Comparison of ENCODE assay signal across 30 cellular contexts in genomic region chr7:80153446-80153845, GRCh38. TPM values are rescaled to one million over a fixed set of nuclear protein-coding genes. Genes with fewer than 3 reads are reported as not detected.
DNase-seq lines count a peak whose midpoint lies in the region; ATAC-seq and TF ChIP-seq lines count a peak whose summit lies in the region.
"Had no signal": no experiment of that assay in that cellular context is flagged by ENCODE, and none has a peak within 500 bp of the region (broad histone marks: within the 10 kb centered on the region; RNA-seq: fewer than 3 reads in every experiment).

No MANE protein-coding gene starts in this region.

- CTCF ChIA-PET in HEK293 (lab: Yijun Ruan, JAX) = interaction anchor here (0.8 kb wide), 1 partner anchor 10 kb away, joined by 3 read pairs; no protein-coding TSS in a partner anchor

- TF ChIP-seq POLR2A in esophagus muscularis mucosa (IDR thresholded peaks at IDR 0.05; ENCODE audit: low read depth) = no peak

- intact Hi-C loops in left lung (cut with DNase I) (no loop called here), mucosa of descending colon (cut with DNase I, micrococcal nuclease) (no loop called here), esophagus muscularis mucosa (cut with DNase I) (no loop called here)

- TF ChIP-seq CTCF in HEK293 (tag by site-specific recombination; IDR thresholded peaks at IDR 0.05) (no peak), left lung (IDR thresholded peaks at IDR 0.05) (no peak), mucosa of descending colon (IDR thresholded peaks at IDR 0.05) (no peak), esophagus muscularis mucosa (IDR thresholded peaks at IDR 0.05) (no peak)

- peak; percentile 35 for ATAC-seq in left lung
- ATAC-seq in mucosa of descending colon = no peak
- ATAC-seq: activated CD8-positive, alpha-beta T cell treated with anti-CD3 and anti-CD28 coated beads, Interleukin-2, amount 10 ng/mL, durations not matched to agents 7 days and 5 days; activated T-helper 17 cell treated with anti-CD3 and anti-CD28 coated beads, Interleukin-2, amount 50 U/mL, for 72 hours; pancreas; Right ventricle myocardium inferior had no signal

- H3K27me3 ChIP-seq in ACC112 (ENCODE audit: insufficient read depth, low read length) (no peaks in the 10 kb centered on the region), left lung (no peaks in the 10 kb centered on the region), esophagus muscularis mucosa (no peaks in the 10 kb centered on the region)
- H3K27me3 ChIP-seq: colonic mucosa, neural progenitor cell, pancreas, right atrium auricular region had no signal

- POLR2A ChIA-PET in HEK293 (lab: Yijun Ruan, JAX) = no interaction called here

- 63% methylated on average over 1 of the region's 1 CpG for WGBS in esophagus muscularis mucosa

- no peak overlapping the region for H2AFZ ChIP-seq in ACC112 (ENCODE audit: low read length, unreplicated experiment)
- H2AFZ ChIP-seq: neural progenitor cell had no signal

- peaks cover 76% of the 10 kb centered on the region for H3K79me2 ChIP-seq in ACC112 (ENCODE audit: control insufficient read depth, insufficient read depth, low read length, unreplicated experiment)

- H3K4me1 ChIP-seq in ACC112 (ENCODE audit: control insufficient read depth, insufficient read depth, low read length, unreplicated experiment) (peaks cover 66% of the 10 kb centered on the region), HEK293 (ENCODE audit: control insufficient read depth, insufficient read depth, low read length) (peaks cover 27% of the 10 kb centered on the region), left lung (peaks cover 6 to 15% of the 10 kb centered on the region in 2 donors), mucosa of descending colon (ENCODE audit: low read depth) (no peaks in the 10 kb centered on the region), esophagus muscularis mucosa (peaks cover 14 to 78% (median 57%) of the 10 kb centered on the region in 4 donors)
- H3K4me1 ChIP-seq: colonic mucosa, right atrium auricular region had no signal

- H3K9me3 ChIP-seq in HEK293 (ENCODE audit: control insufficient read depth, insufficient read depth, low read depth, low read length) (no peaks in the 10 kb centered on the region), left lung (no peaks in the 10 kb centered on the region), mucosa of descending colon (no peaks in the 10 kb centered on the region), esophagus muscularis mucosa (no peaks in the 10 kb centered on the region)
- H3K9me3 ChIP-seq: colonic mucosa, pancreas, right atrium auricular region had no signal

- DNase-seq in amniotic epithelial cell (ENCODE audit: low read depth) (peak; percentile 66), left lung (no peak), mucosa of descending colon (no peak), midbrain (lab: John Stamatoyannopoulos, UW) (no peak), esophagus muscularis mucosa (ENCODE audit: extremely low spot score) (no peak), NK-92 (lab: John Stamatoyannopoulos, UW; ENCODE audit: unreplicated experiment) (no peak)
- DNase-seq: activated CD8-positive, alpha-beta T cell treated with anti-CD3 and anti-CD28 coated beads, Interleukin-2, amount 10 ng/mL, durations not matched to agents 7 days and 5 days; activated naive CD4-positive, alpha-beta T cell treated with anti-CD3 and anti-CD28 coated beads, Interleukin-2, amount 50 U/mL, for 16 hours; amygdala; CD4-positive, alpha-beta memory T cell; colonic mucosa; effector CD4-positive, alpha-beta T cell; glutamatergic neuron; GOT3; KBM-7; MM.1S; NCI-H1105 treated with DMSO at 0.1 percent for 48 hours; NCI-H2029 treated with DMSO at 0.1 percent for 48 hours; NCI-H526; NK-92 treated with Interleukin-12 subunit alpha and Interleukin-12 subunit beta, amount 100 ng/mL, for 24 hours; pancreas; stimulated activated CD4-positive, alpha-beta T cell treated with anti-CD3 and anti-CD28 coated beads, Interleukin-1b, Interleukin-23, amount 100 ng/mL, for 48 hours; stimulated activated naive CD4-positive, alpha-beta T cell treated with Interleukin-2 at 50 U/mL for 16 hours had no signal

- H3K36me3 ChIP-seq in ACC112 (ENCODE audit: insufficient read depth, low read length) = no peaks in the 10 kb centered on the region
- H3K36me3 ChIP-seq in HEK293 (ENCODE audit: control insufficient read depth in 2 of 2, insufficient read depth in 1 of 2, low read length in 2 of 2) = no peaks in the 10 kb centered on the region
- H3K36me3 ChIP-seq in left lung = no peaks in the 10 kb centered on the region
- no peaks in the 10 kb centered on the region for H3K36me3 ChIP-seq in mucosa of descending colon (ENCODE audit: low read depth)
- H3K36me3 ChIP-seq in esophagus muscularis mucosa = no peaks in the 10 kb centered on the region
- H3K36me3 ChIP-seq: colonic mucosa, neural progenitor cell, pancreas, right atrium auricular region had no signal

- TF ChIP-seq EP300 in esophagus muscularis mucosa (IDR thresholded peaks at IDR 0.05) = no peak

- H3K27ac ChIP-seq in ACC112 (ENCODE audit: low read depth, low read length) (no peak overlapping the region), HEK293 (ENCODE audit: extremely low read depth, low read depth, low read length) (no peak overlapping the region), left lung (no peak overlapping the region), esophagus muscularis mucosa (replicated peaks in 1 of 4) (no peak overlapping the region)
- H3K27ac ChIP-seq: colonic mucosa, epithelial cell of prostate, neural progenitor cell, pancreas, right atrium auricular region had no signal

- H3K4me3 ChIP-seq in ACC112 (ENCODE audit: low read depth, low read length) (peak overlapping the region; percentile 6; the same call in 1 of the 2 replicates), HEK293 (ENCODE audit: low read depth, low read length) (no peak overlapping the region), left lung (no peak overlapping the region), mucosa of descending colon (no peak overlapping the region), esophagus muscularis mucosa (no peak overlapping the region)
- H3K4me3 ChIP-seq: colonic mucosa, neural progenitor cell, pancreas, right atrium auricular region had no signal

TF ChIP-seq in HEK293, 187 proteins besides CTCF, POLR2A, EP300 and RAD21:
- TF ChIP-seq ZNF280C (tag by site-specific recombination; IDR thresholded peaks at IDR 0.05) = no peak
- no peak for TF ChIP-seq MZF1 (tag by site-specific recombination; IDR thresholded peaks at IDR 0.05; ENCODE audit: borderline replicate concordance)
- TF ChIP-seq ZIC2 (tag by site-specific recombination; IDR thresholded peaks at IDR 0.05) = no peak
- TF ChIP-seq SP3 (tag by site-specific recombination; IDR thresholded peaks at IDR 0.05) = no peak
- TF ChIP-seq PRDM6 (tag by site-specific recombination; IDR thresholded peaks at IDR 0.05) = 0 out of 2 replicates have a peak, but pooled peaks have one; percentile 22

RNA-seq across cellular contexts. Expression of gene GNAI1, which starts 18.8 kb away (rescaled TPM):
- total RNA-seq in left lung = 10 to 100 TPM; 27.3 to 32.4 TPM
- 10 to 100 TPM; 18.1 to 59.3 (median 23.1) TPM for total RNA-seq in mucosa of descending colon
- total RNA-seq in esophagus muscularis mucosa = 100 to 1,000 TPM in 1 of 4 donors, 10 to 100 TPM in 3; 61.0 to 141 (median 75.5) TPM
- total RNA-seq: activated CD8-positive, alpha-beta T cell treated with anti-CD3 and anti-CD28 coated beads, Interleukin-2, amount 10 ng/mL, durations not matched to agents 7 days and 5 days; activated T-helper 17 cell treated with anti-CD3 and anti-CD28 coated beads, Interleukin-2, amount 50 U/mL, for 72 hours had no signal
